In genomic region chr12:39440101-39440500, GRCh38 we compare ENCODE assay signal across 22 cellular contexts. TPM values are rescaled to one million over a fixed set of nuclear protein-coding genes. Genes with fewer than 3 reads are reported as not detected.
DNase-seq lines count a peak whose midpoint lies in the region; ATAC-seq and TF ChIP-seq lines count a peak whose summit lies in the region.
"Had no signal": no experiment of that assay in that cellular context is flagged by ENCODE, and none has a peak within 500 bp of the region (broad histone marks: within the 10 kb centered on the region; RNA-seq: fewer than 3 reads in every experiment).

No MANE protein-coding gene starts in this region.

- peak overlapping the region; percentile 45; the same call in 1 of the 2 replicates for H3K27ac Mint-ChIP-seq in GM23338
- peak overlapping the region; percentile 50 to 99 (median 91) for H3K27ac Mint-ChIP-seq in brain
- H3K27ac Mint-ChIP-seq: activated CD4-positive, alpha-beta T cell treated with anti-CD3 and anti-CD28 coated beads, Interleukin-2, amount 10 ng/mL, durations not matched to agents 7 days and 5 days; activated naive CD8-positive, alpha-beta T cell treated with anti-CD3 and anti-CD28 coated beads, Interleukin-2, amount 10 ng/mL, durations not matched to agents 7 days and 5 days; activated T-helper 17 cell treated with anti-CD3 and anti-CD28 coated beads, Interleukin-2, amount 50 U/mL, for 72 hours; CD8-positive, alpha-beta T cell; stimulated activated naive CD8-positive, alpha-beta T cell treated with anti-CD3 and anti-CD28 coated beads, Interleukin-15, Interleukin-2, amounts not matched to agents 100 ng/mL and 50 ng/mL, for 24 hours had no signal

- no peak overlapping the region for H3K4me3 ChIP-seq in GM23338
- peak overlapping the region; percentile 84 for H3K4me3 ChIP-seq in neural cell (ENCODE audit: low read length)
- H3K4me3 ChIP-seq: GM23248, tibial artery had no signal

- no peak for TF ChIP-seq RAD21 in neural cell (conservative IDR thresholded peaks at IDR 0.05)

- no peaks in the 10 kb centered on the region; the same call in 2 of the 3 replicates for H3K9me3 Mint-ChIP-seq in GM23338
- no peaks in the 10 kb centered on the region for H3K9me3 Mint-ChIP-seq in brain
- H3K9me3 Mint-ChIP-seq: activated CD4-positive, alpha-beta T cell treated with anti-CD3 and anti-CD28 coated beads, Interleukin-2, amount 10 ng/mL, durations not matched to agents 7 days and 5 days; activated naive CD8-positive, alpha-beta T cell treated with anti-CD3 and anti-CD28 coated beads, Interleukin-2, amount 10 ng/mL, durations not matched to agents 7 days and 5 days; activated T-helper 17 cell treated with anti-CD3 and anti-CD28 coated beads, Interleukin-2, amount 50 U/mL, for 72 hours; CD8-positive, alpha-beta T cell; endodermal cell; stimulated activated naive CD8-positive, alpha-beta T cell treated with anti-CD3 and anti-CD28 coated beads, Interleukin-15, Interleukin-2, amounts not matched to agents 100 ng/mL and 50 ng/mL, for 24 hours had no signal

- H3K9me3 ChIP-seq in neural cell (ENCODE audit: low read length): no peaks in the 10 kb centered on the region
- H3K9me3 ChIP-seq: neutrophil, SK-N-SH, tibial artery had no signal

- H3K27me3 ChIP-seq in GM23338 (ENCODE audit: insufficient read depth) (peaks cover 25% of the 10 kb centered on the region), neural cell (ENCODE audit: insufficient read depth, low read depth, low read length) (no peaks in the 10 kb centered on the region)
- H3K27me3 ChIP-seq: tibial artery had no signal

- no peak overlapping the region for H2AFZ ChIP-seq in GM23338
- H2AFZ ChIP-seq in neural cell (ENCODE audit: low read depth, low read length): no peak overlapping the region
- H2AFZ ChIP-seq: GM23248 had no signal

- TF ChIP-seq CTCF in GM23338 (conservative IDR thresholded peaks at IDR 0.05; ENCODE audit: low read depth in 2 of 2): no peak
- no peak for TF ChIP-seq CTCF in brain (conservative IDR thresholded peaks at IDR 0.05)
- no peak for TF ChIP-seq CTCF in neural cell (IDR thresholded peaks at IDR 0.05; ENCODE audit: poor library complexity, severe bottlenecking)

- peaks cover 38% of the 10 kb centered on the region for H3K4me1 ChIP-seq in GM23338 (ENCODE audit: insufficient read depth)

- peaks cover 48% of the 10 kb centered on the region for H3K4me1 Mint-ChIP-seq in GM23338
- peaks cover 56% of the 10 kb centered on the region for H3K4me1 Mint-ChIP-seq in brain

- H4K20me1 ChIP-seq in GM23338 (replicated peaks; ENCODE audit: insufficient read depth) (no peaks in the 10 kb centered on the region), neural cell (ENCODE audit: insufficient read depth) (no peaks in the 10 kb centered on the region)

- H3K79me2 ChIP-seq in GM23338 (replicated peaks; ENCODE audit: insufficient read depth) (peaks cover 66% of the 10 kb centered on the region), neural cell (replicated peaks; ENCODE audit: insufficient read depth, low read length) (peaks cover 68% of the 10 kb centered on the region)

- H3K4me2 ChIP-seq in GM23338 (peak overlapping the region; percentile 7; the same call in 1 of the 2 replicates), neural cell (ENCODE audit: low read length) (peak overlapping the region; percentile 38)
- H3K4me2 ChIP-seq: SK-N-SH had no signal

- no peaks in the 10 kb centered on the region for H3K9me2 ChIP-seq in GM23338 (ENCODE audit: insufficient read depth)
- H3K9me2 ChIP-seq in neural cell (ENCODE audit: insufficient read depth, low read length): no peaks in the 10 kb centered on the region
- H3K9me2 ChIP-seq: SK-N-SH had no signal

- in situ Hi-C loops in Caki2 (cut with HindIII; ENCODE audit: low pct_unique_long_range_greater_than_20kb, low sequenced_read_pairs): no loop called here

- no peaks in the 10 kb centered on the region for H3K36me3 ChIP-seq in GM23338 (ENCODE audit: insufficient read depth)
- H3K36me3 ChIP-seq in neural cell (ENCODE audit: insufficient read depth, low read length): no peaks in the 10 kb centered on the region
- H3K36me3 ChIP-seq: neutrophil, tibial artery had no signal

- peaks cover 9% of the 10 kb centered on the region for H3K27me3 Mint-ChIP-seq in GM23338 (ENCODE audit: insufficient read depth, low read depth, poor library complexity)
- H3K27me3 Mint-ChIP-seq in brain: peaks cover 13% of the 10 kb centered on the region
- H3K27me3 Mint-ChIP-seq: activated T-helper 17 cell treated with anti-CD3 and anti-CD28 coated beads, Interleukin-2, amount 50 U/mL, for 72 hours had no signal

- H3K4me3 Mint-ChIP-seq in GM23338 (0 out of 3 replicates have a peak overlapping the region, but pooled peaks have one; percentile 45), brain (peak overlapping the region; percentile 94 to 99 (median 96))

- ATAC-seq in GM23338 (no peak), GM18909 (IDR thresholded peaks at IDR 0.05; ENCODE audit: poor library complexity, unreplicated experiment) (no peak)
- ATAC-seq: activated T-helper 17 cell treated with anti-CD3 and anti-CD28 coated beads, Interleukin-2, amount 50 U/mL, for 72 hours; CD8-positive, alpha-beta T cell had no signal

- H3K27ac ChIP-seq in GM23338 (ENCODE audit: low read depth) (no peak overlapping the region), neural cell (ENCODE audit: low read length) (no peak overlapping the region)
- H3K27ac ChIP-seq: GM23248, neutrophil, tibial artery had no signal

- H3F3A ChIP-seq in GM23338 (replicated peaks; ENCODE audit: low read depth) (no peaks in the 10 kb centered on the region; the same call in 1 of the 2 replicates), neural cell (ENCODE audit: insufficient read depth, low read length, poor library complexity, severe bottlenecking) (no peaks in the 10 kb centered on the region)

- no peak for TF ChIP-seq EP300 in neural cell (conservative IDR thresholded peaks at IDR 0.05; ENCODE audit: poor library complexity, severe bottlenecking)

- DNase-seq in Caki2 (ENCODE audit: low read depth) (peak; percentile 52), GM23338 (ENCODE audit: low spot score) (no peak), GDM1 (lab: John Stamatoyannopoulos, UW) (no peak), NCI-H1417 treated with DMSO at 0.1 percent for 48 hours (lab: John Stamatoyannopoulos, UW) (no peak)
- DNase-seq: activated CD4-positive, alpha-beta T cell treated with anti-CD3 and anti-CD28 coated beads, Interleukin-2, amount 10 ng/mL, durations not matched to agents 7 days and 5 days; activated naive CD8-positive, alpha-beta T cell treated with anti-CD3 and anti-CD28 coated beads, Interleukin-2, amount 10 ng/mL, durations not matched to agents 7 days and 5 days; CD8-positive, alpha-beta T cell; DMS79 treated with DMSO at 0.1 percent for 48 hours; GM23248; NCI-H1092 treated with DMSO at 0.1 percent for 48 hours; NCI-H2029 treated with DMSO at 0.1 percent for 48 hours; NCI-H446; SK-N-SH; stimulated activated CD4-positive, alpha-beta T cell treated with anti-CD3 and anti-CD28 coated beads, Interleukin-12 subunit alpha, Interleukin-12 subunit beta, amount 100 ng/mL, for 4 hours; tibial artery had no signal

- no peak overlapping the region for H3K9ac ChIP-seq in neural cell (ENCODE audit: low read length)
- H3K9ac ChIP-seq: GM23248, SK-N-SH had no signal

- H3K36me3 Mint-ChIP-seq in GM23338 (ENCODE audit: low read depth): no peaks in the 10 kb centered on the region; the same call in 2 of the 3 replicates
- H3K36me3 Mint-ChIP-seq in brain: peaks cover 1% of the 10 kb centered on the region

TF ChIP-seq in GM23338, 12 proteins besides CTCF, POLR2A, EP300 and RAD21 (continues in another document):
- TF ChIP-seq POLR2AphosphoS5 (IDR thresholded peaks at IDR 0.05; ENCODE audit: low read depth): no peak
- TF ChIP-seq EZH2 (IDR thresholded peaks at IDR 0.05; ENCODE audit: low read depth, unreplicated experiment): no peak
- no peak for TF ChIP-seq CREB1 (CRISPR knock-in tag; IDR thresholded peaks at IDR 0.05; ENCODE audit: low read depth)
- no peak for TF ChIP-seq NANOG (IDR thresholded peaks at IDR 0.05; ENCODE audit: borderline replicate concordance)
- no peak for TF ChIP-seq STAT1 (IDR thresholded peaks at IDR 0.05; ENCODE audit: unreplicated experiment)
- TF ChIP-seq ZNF114 (CRISPR knock-in tag; IDR thresholded peaks at IDR 0.05): no peak

TF ChIP-seq in neural cell, 6 proteins besides CTCF, POLR2A, EP300 and RAD21 (continues in another document):
- TF ChIP-seq POLR2AphosphoS5 (IDR thresholded peaks at IDR 0.05) (no peak), EZH2 (IDR thresholded peaks at IDR 0.05; ENCODE audit: borderline replicate concordance, insufficient read depth, low read length, poor library complexity, severe bottlenecking) (no peak), MXI1 (conservative IDR thresholded peaks at IDR 0.05; ENCODE audit: poor library complexity, severe bottlenecking) (no peak), TAF1 (IDR thresholded peaks at IDR 0.05; ENCODE audit: low read depth) (no peak)
- TF ChIP-seq, protein P1, sequence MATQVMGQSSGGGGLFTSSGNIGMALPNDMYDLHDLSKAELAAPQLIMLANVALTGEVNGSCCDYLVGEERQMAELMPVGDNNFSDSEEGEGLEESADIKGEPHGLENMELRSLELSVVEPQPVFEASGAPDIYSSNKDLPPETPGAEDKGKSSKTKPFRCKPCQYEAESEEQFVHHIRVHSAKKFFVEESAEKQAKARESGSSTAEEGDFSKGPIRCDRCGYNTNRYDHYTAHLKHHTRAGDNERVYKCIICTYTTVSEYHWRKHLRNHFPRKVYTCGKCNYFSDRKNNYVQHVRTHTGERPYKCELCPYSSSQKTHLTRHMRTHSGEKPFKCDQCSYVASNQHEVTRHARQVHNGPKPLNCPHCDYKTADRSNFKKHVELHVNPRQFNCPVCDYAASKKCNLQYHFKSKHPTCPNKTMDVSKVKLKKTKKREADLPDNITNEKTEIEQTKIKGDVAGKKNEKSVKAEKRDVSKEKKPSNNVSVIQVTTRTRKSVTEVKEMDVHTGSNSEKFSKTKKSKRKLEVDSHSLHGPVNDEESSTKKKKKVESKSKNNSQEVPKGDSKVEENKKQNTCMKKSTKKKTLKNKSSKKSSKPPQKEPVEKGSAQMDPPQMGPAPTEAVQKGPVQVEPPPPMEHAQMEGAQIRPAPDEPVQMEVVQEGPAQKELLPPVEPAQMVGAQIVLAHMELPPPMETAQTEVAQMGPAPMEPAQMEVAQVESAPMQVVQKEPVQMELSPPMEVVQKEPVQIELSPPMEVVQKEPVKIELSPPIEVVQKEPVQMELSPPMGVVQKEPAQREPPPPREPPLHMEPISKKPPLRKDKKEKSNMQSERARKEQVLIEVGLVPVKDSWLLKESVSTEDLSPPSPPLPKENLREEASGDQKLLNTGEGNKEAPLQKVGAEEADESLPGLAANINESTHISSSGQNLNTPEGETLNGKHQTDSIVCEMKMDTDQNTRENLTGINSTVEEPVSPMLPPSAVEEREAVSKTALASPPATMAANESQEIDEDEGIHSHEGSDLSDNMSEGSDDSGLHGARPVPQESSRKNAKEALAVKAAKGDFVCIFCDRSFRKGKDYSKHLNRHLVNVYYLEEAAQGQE (IDR thresholded peaks at IDR 0.05; ENCODE audit: borderline replicate concordance): no peak

RNA-seq across cellular contexts. Expression of gene KIF21A, which starts 2.8 kb away (rescaled TPM):
- total RNA-seq in Caki2 (2014; rRNA removed; shearing (Covaris generic); ENCODE audit: low replicate concordance): 19.0 and 22.0 TPM in 2 replicates
- total RNA-seq in GM23338 (2014; rRNA removed; shearing (Covaris generic)): 28.8 and 29.6 TPM in 2 replicates
- polyA plus RNA-seq in GM23338 (2016; fragmentation: Nextera tagmentation; extraction: Ambion mirVana) (25.6 and 32.0 TPM in 2 replicates), brain (ENCODE audit: insufficient read depth, low read depth, low replicate concordance) (10.6 TPM), neural cell (119 and 130 TPM in 2 replicates)
- polyA minus RNA-seq in neural cell: 235 and 291 TPM in 2 replicates
